8 cellular contexts compared by ENCODE assay signal in genomic region chr19:12163841-12164240, GRCh38. TPM values are rescaled to one million over a fixed set of nuclear protein-coding genes. Genes with fewer than 3 reads are reported as not detected.
DNase-seq lines count a peak whose midpoint lies in the region; ATAC-seq and TF ChIP-seq lines count a peak whose summit lies in the region.

No MANE protein-coding gene starts in this region.

- peak overlapping the region; percentile 83 for H3K4me3 ChIP-seq in H7 (ENCODE audit: insufficient read depth, low read depth, low read length)
- H3K4me3 ChIP-seq in SK-N-MC = peak overlapping the region; percentile 90
- H3K4me3 ChIP-seq in fibroblast of pulmonary artery (replicated peaks; ENCODE audit: low read depth, low read length) = peak overlapping the region; percentile 87
- H3K4me3 ChIP-seq in skeletal muscle cell (ENCODE audit: low read depth, low read length) = peak overlapping the region; percentile 83

- no peak for TF ChIP-seq CTCF in fibroblast of pulmonary artery (IDR thresholded peaks at IDR 0.05; ENCODE audit: low read length, missing control alignments)

- no peaks in the 10 kb centered on the region for H3K9me3 ChIP-seq in SK-N-MC (ENCODE audit: low read depth, low read length)

- no peak overlapping the region for H3K27ac ChIP-seq in SK-N-MC

- no peaks in the 10 kb centered on the region for H3K27me3 ChIP-seq in H7 (ENCODE audit: control insufficient read depth, insufficient read depth, low read length)

- ATAC-seq in HG02642 (IDR thresholded peaks at IDR 0.05; ENCODE audit: poor library complexity, unreplicated experiment) (no peak), HG02852 (IDR thresholded peaks at IDR 0.05; ENCODE audit: unreplicated experiment) (no peak)

- H3K9ac ChIP-seq in SK-N-MC (ENCODE audit: insufficient read length) = peak overlapping the region; percentile 93

- DNase-seq in H7 (peak; percentile 36), SK-N-MC (ENCODE audit: low read depth, low spot score) (no peak), fibroblast of pulmonary artery (ENCODE audit: low read depth) (peak; percentile 27), skeletal muscle cell (ENCODE audit: low read depth) (no peak), NCI-H526 treated with DMSO at 0.1 percent for 48 hours (lab: John Stamatoyannopoulos, UW) (no peak), SHP77 treated with DMSO at 0.1 percent for 48 hours (lab: John Stamatoyannopoulos, UW) (no peak)

- H3K36me3 ChIP-seq in H7 (replicated peaks; ENCODE audit: control insufficient read depth, insufficient read depth, low read length) (no peaks in the 10 kb centered on the region), SK-N-MC (ENCODE audit: insufficient read depth, low read length) (peaks cover 25% of the 10 kb centered on the region)

RNA-seq across cellular contexts. Expression of gene ZNF136, which starts 0.9 kb away (rescaled TPM):
- 1.5 and 3.8 TPM in 2 replicates for total RNA-seq in H7 (2014; rRNA removed; shearing (Covaris generic))

RNA-seq across cellular contexts. Expression of gene ZNF625, which starts 7.3 kb away (rescaled TPM):
- 7.7 and 12.9 TPM in 2 replicates for total RNA-seq in H7 (2014; rRNA removed; shearing (Covaris generic))

RNA-seq across cellular contexts. Expression of gene ZNF20, which starts 23.7 kb away (rescaled TPM):
- total RNA-seq in H7 (2014; rRNA removed; shearing (Covaris generic)) = 2.7 and 4.1 TPM in 2 replicates

Comparison
In these comparisons a context has a peak if more than half of its experiments do, and no peak if none do; other contexts are left out.
1. DNase-seq: peak in H7 (single experiment) and fibroblast of pulmonary artery (single experiment); none in SK-N-MC (single experiment), skeletal muscle cell (single experiment), NCI-H526 treated with DMSO at 0.1 percent for 48 hours (single experiment) and SHP77 treated with DMSO at 0.1 percent for 48 hours (single experiment).
2. Peak in every context shown above with its lines, with median percentiles within 50 percentile points of each other: H3K4me3 ChIP-seq.